Comparison of ENCODE assay signal across 10 cellular contexts in the genomic region with DNA sequence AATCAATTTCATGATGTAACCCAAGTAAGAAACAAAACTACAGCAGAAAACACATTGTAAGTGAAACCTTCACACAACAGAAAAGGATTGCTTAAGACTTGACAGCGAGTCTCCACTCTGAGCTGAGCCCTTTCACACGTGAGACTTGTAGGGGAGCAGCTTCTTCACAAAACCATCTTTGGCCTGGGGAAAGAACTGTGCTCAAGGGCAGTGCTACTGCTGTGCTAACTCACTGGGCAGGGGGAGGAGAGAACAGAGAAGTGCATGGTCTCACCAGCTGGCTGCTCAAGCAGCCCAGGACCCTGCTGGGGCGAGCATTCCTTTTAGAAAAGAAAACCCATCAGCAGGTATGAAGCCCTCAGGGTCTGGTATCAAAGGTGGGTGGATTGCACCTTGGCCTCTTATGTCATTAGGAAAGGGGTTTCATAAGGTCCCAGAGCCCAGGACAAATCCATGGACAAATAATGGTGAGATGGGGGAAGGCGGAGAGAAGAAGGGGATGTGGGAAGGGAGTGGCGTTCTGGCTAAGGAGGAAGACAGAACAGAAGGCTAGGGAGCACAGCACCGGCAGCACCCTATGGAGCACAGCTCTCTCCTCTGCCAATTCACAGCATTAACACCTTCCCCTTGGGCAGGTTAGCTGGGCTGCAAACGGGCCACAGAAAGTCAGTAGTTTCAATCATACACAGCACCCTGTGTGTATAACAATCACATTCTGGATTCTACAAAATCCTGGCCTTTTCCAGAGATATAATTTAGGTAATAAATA. TPM values are rescaled to one million over a fixed set of nuclear protein-coding genes. Genes with fewer than 3 reads are reported as not detected.
A peak's percentile ranks its signal among the peaks of the same experiment; 100 is the strongest.
DNase-seq lines count a peak whose midpoint lies in the region; ATAC-seq and TF ChIP-seq lines count a peak whose summit lies in the region.
"Had no signal": no experiment of that assay in that cellular context is flagged by ENCODE, and none has a peak within 500 bp of the region (broad histone marks: within the 10 kb centered on the region; RNA-seq: fewer than 3 reads in every experiment).

No MANE protein-coding gene starts in this region.

- no peaks in the 10 kb centered on the region for H3K27me3 ChIP-seq in sigmoid colon

- H3K36me3 Mint-ChIP-seq in activated CD4-positive, alpha-beta memory T cell treated with anti-CD3 and anti-CD28 coated beads, Interleukin-2, amount 10 ng/mL, durations not matched to agents 7 days and 5 days (ENCODE audit: low read depth) = peaks cover 65% of the 10 kb centered on the region

- no peak overlapping the region for H3K4me3 ChIP-seq in fibroblast of villous mesenchyme (ENCODE audit: low read depth, low read length)
- H3K4me3 ChIP-seq in sigmoid colon = no peak overlapping the region

- peaks cover 0 to 68% (median 63%) of the 10 kb centered on the region in 4 donors for H3K4me1 ChIP-seq in sigmoid colon

- TF ChIP-seq CTCF in fibroblast of villous mesenchyme (IDR thresholded peaks at IDR 0.05; ENCODE audit: insufficient read depth, low read depth, low read length) (no peak), sigmoid colon (IDR thresholded peaks at IDR 0.05) (no peak)

- peaks cover 5% of the 10 kb centered on the region for H3K4me1 Mint-ChIP-seq in activated CD4-positive, alpha-beta memory T cell treated with anti-CD3 and anti-CD28 coated beads, Interleukin-2, amount 10 ng/mL, durations not matched to agents 7 days and 5 days

- peak overlapping the region; percentile 9 for H3K27ac Mint-ChIP-seq in activated CD4-positive, alpha-beta memory T cell treated with anti-CD3 and anti-CD28 coated beads, Interleukin-2, amount 10 ng/mL, durations not matched to agents 7 days and 5 days

- 90 to 92% methylated on average over 7 of the region's 7 CpGs for WGBS in sigmoid colon, 2 donors

- POLR2A ChIA-PET in activated CD4-positive, alpha-beta memory T cell treated with anti-CD3 and anti-CD28 coated beads, Interleukin-2, amount 10 ng/mL, durations not matched to agents 7 days and 5 days (lab: Charles Lee) = no interaction called here

- peaks cover 1 to 55% (median 48%) of the 10 kb centered on the region in 4 donors for H3K36me3 ChIP-seq in sigmoid colon

- intact Hi-C loops in sigmoid colon (cut with DNase I) = loop anchor here (5.0 kb wide), 2 partner anchors 83 to 98 kb away; a partner anchor contains a TSS

- DNase-seq in HCEC 1CT (peak; percentile 4), fibroblast of villous mesenchyme (ENCODE audit: low read depth) (peak; percentile 53), sigmoid colon (no peak), DMS53 (lab: John Stamatoyannopoulos, UW) (no peak)
- no peak for DNase-seq in activated CD4-positive, alpha-beta memory T cell treated with anti-CD3 and anti-CD28 coated beads, Interleukin-2, amount 10 ng/mL, durations not matched to agents 7 days and 5 days
- no peak for DNase-seq in NK-92 treated with Interleukin-12 subunit alpha and Interleukin-12 subunit beta, amount 100 ng/mL, for 24 hours (lab: John Stamatoyannopoulos, UW)
- DNase-seq: activated CD8-positive, alpha-beta memory T cell treated with anti-CD3 and anti-CD28 coated beads for 24 hours; NCI-H146 had no signal

- no peak overlapping the region for H3K4me3 Mint-ChIP-seq in activated CD4-positive, alpha-beta memory T cell treated with anti-CD3 and anti-CD28 coated beads, Interleukin-2, amount 10 ng/mL, durations not matched to agents 7 days and 5 days

- H3K27ac ChIP-seq in sigmoid colon = peak overlapping the region; percentile 61 to 78 (median 68)

- H3K27me3 Mint-ChIP-seq in activated CD4-positive, alpha-beta memory T cell treated with anti-CD3 and anti-CD28 coated beads, Interleukin-2, amount 10 ng/mL, durations not matched to agents 7 days and 5 days = no peaks in the 10 kb centered on the region

- TF ChIP-seq EP300 in sigmoid colon (IDR thresholded peaks at IDR 0.05) = no peak

- CTCF ChIA-PET in activated CD4-positive, alpha-beta memory T cell treated with anti-CD3 and anti-CD28 coated beads, Interleukin-2, amount 10 ng/mL, durations not matched to agents 7 days and 5 days (lab: Charles Lee) = interaction anchor here (0.6 to 0.7 kb wide), 2 partner anchors 64 to 179 kb away, joined by 3 read pairs; no protein-coding TSS in a partner anchor

- ATAC-seq in GM19452 (IDR thresholded peaks at IDR 0.05; ENCODE audit: unreplicated experiment) (no peak), HG03135 (IDR thresholded peaks at IDR 0.05; ENCODE audit: unreplicated experiment) (no peak)

- H3K9me3 ChIP-seq in sigmoid colon = no peaks in the 10 kb centered on the region

- no peak for TF ChIP-seq POLR2A in sigmoid colon (IDR thresholded peaks at IDR 0.05)

- no peaks in the 10 kb centered on the region for H3K9me3 Mint-ChIP-seq in activated CD4-positive, alpha-beta memory T cell treated with anti-CD3 and anti-CD28 coated beads, Interleukin-2, amount 10 ng/mL, durations not matched to agents 7 days and 5 days

RNA-seq across cellular contexts. Expression of a gene that starts 20.7 kb away (rescaled TPM):
- under 1 TPM; 0.30 to 0.65 TPM for total RNA-seq in activated CD4-positive, alpha-beta memory T cell treated with anti-CD3 and anti-CD28 coated beads, Interleukin-2, amount 10 ng/mL, durations not matched to agents 7 days and 5 days
- total RNA-seq in fibroblast of villous mesenchyme (under 0.01 and 0.43 TPM in 2 replicates), sigmoid colon (under 1 TPM in 3 of 4 donors, not detected in 1; 0.27 to 0.55 (median 0.36) TPM)
- under 1 TPM in 1 of 3 donors, not detected in 2; 0.61 TPM for polyA plus RNA-seq in sigmoid colon

RNA-seq across cellular contexts. Expression of a gene that starts 43.4 kb away (rescaled TPM):
- 100 to 1,000 TPM; 111 to 112 TPM for total RNA-seq in activated CD4-positive, alpha-beta memory T cell treated with anti-CD3 and anti-CD28 coated beads, Interleukin-2, amount 10 ng/mL, durations not matched to agents 7 days and 5 days
- total RNA-seq in fibroblast of villous mesenchyme (150 and 163 TPM in 2 replicates), sigmoid colon (100 to 1,000 TPM; 104 to 202 (median 178) TPM)
- 100 to 1,000 TPM; 117 to 151 (median 121) TPM for polyA plus RNA-seq in sigmoid colon

Comparison
In these comparisons a context has a peak if more than half of its experiments do, and no peak if none do; other contexts are left out.
1. DNase-seq: peak in HCEC 1CT (single experiment) and fibroblast of villous mesenchyme (single experiment); none in activated CD4-positive, alpha-beta memory T cell treated with anti-CD3 and anti-CD28 coated beads, Interleukin-2, amount 10 ng/mL, durations not matched to agents 7 days and 5 days (single experiment), sigmoid colon (single experiment), DMS53 (single experiment) and NK-92 treated with Interleukin-12 subunit alpha and Interleukin-12 subunit beta, amount 100 ng/mL, for 24 hours (single experiment).